In the genomic region with DNA sequence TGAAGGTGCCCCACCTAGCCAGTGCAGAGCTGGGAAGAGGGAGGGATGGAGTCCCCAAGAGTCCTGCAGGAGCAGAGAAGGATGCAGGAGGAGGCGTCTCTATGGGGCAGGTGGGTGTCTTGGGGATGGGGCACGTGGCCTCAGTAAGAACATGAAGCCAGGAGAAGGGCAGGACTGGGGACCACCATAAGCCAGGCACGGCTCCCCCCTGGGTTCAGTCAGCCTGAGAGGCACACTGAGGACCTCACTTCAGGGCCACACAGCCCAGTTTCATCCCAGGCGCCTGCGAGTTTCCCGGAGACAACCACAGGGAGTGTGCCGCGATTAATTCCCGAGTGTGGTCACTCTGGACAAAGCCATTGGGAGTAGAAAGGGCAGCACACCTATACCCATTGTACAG, we compare ENCODE assay signal across 8 cellular contexts.
DNase-seq lines count a peak whose midpoint lies in the region; ATAC-seq, FAIRE-seq and TF ChIP-seq lines count a peak whose summit lies in the region.

No MANE protein-coding gene starts in this region.

- intact Hi-C loops in mucosa of descending colon (cut with DNase I, micrococcal nuclease): no loop called here

- CTCF ChIA-PET in AG04450 (lab: Charles Lee): interaction anchor here (1.0 to 6.3 kb wide), 11 partner anchors 11 to 532 kb away, joined by 3 to 118 read pairs (median 5); no protein-coding TSS in a partner anchor

- ATAC-seq in GM21723 (IDR thresholded peaks at IDR 0.05; ENCODE audit: unreplicated experiment) (peak; percentile 3), mucosa of descending colon (peak; percentile 18), GM19328 (IDR thresholded peaks at IDR 0.05; ENCODE audit: unreplicated experiment) (no peak)

- peaks cover 4% of the 10 kb centered on the region for H3K4me1 ChIP-seq in mucosa of descending colon (ENCODE audit: low read depth)

- peaks cover 0 to 5% (median 0%) of the 10 kb centered on the region in 5 experiments for H3K9me3 Mint-ChIP-seq in brain

- POLR2A ChIA-PET in AG04450 (lab: Yijun Ruan, JAX): interaction anchor here (1.1 kb wide), 1 partner anchor 248 kb away, joined by 5 read pairs; no protein-coding TSS in a partner anchor

- H3K4me3 ChIP-seq in AG04450 (ENCODE audit: low read depth, low read length) (peak overlapping the region; percentile 34), mucosa of descending colon (no peak overlapping the region)

- DNase-seq in AG04450 (ENCODE audit: low read depth, low spot score) (no peak), mucosa of descending colon (no peak), NCI-H774 (lab: John Stamatoyannopoulos, UW) (no peak), frontal cortex (ENCODE audit: low spot score in 2 of 2) (no peak), COLO829 (ENCODE audit: low spot score) (no peak)

- FAIRE-seq in frontal cortex (lab: Jason Lieb, UNC): no peak

- peaks cover 36% of the 10 kb centered on the region for H3K4me1 Mint-ChIP-seq in brain

- no peak overlapping the region for H3K27ac ChIP-seq in AG04450 (ENCODE audit: low read depth, low read length)

- no peaks in the 10 kb centered on the region for H3K36me3 ChIP-seq in mucosa of descending colon (ENCODE audit: low read depth)

- peak overlapping the region; percentile 63 to 95 (median 79) for H3K4me3 Mint-ChIP-seq in brain

- H3K9me3 ChIP-seq in AG04450 (ENCODE audit: control insufficient read depth, insufficient read depth, low read length) (no peaks in the 10 kb centered on the region; the same call in 1 of the 2 replicates), mucosa of descending colon (no peaks in the 10 kb centered on the region)

- H3K27me3 Mint-ChIP-seq in brain: peaks cover 9% of the 10 kb centered on the region

- no peak for TF ChIP-seq CTCF in AG04450 (IDR thresholded peaks at IDR 0.05; ENCODE audit: low read depth, low read length)
- no peak for TF ChIP-seq CTCF in brain (conservative IDR thresholded peaks at IDR 0.05)
- no peak for TF ChIP-seq CTCF in mucosa of descending colon (IDR thresholded peaks at IDR 0.05)

- H3K36me3 Mint-ChIP-seq in brain: no peaks in the 10 kb centered on the region

- peak overlapping the region in 2 of 5 experiments; percentile 11 to 41 for H3K27ac Mint-ChIP-seq in brain

- peaks cover 6% of the 10 kb centered on the region for H3K27me3 ChIP-seq in AG04450 (ENCODE audit: control insufficient read depth, insufficient read depth, low read length)
